ENCODE assay signal across 1 cellular context in the genomic region with DNA sequence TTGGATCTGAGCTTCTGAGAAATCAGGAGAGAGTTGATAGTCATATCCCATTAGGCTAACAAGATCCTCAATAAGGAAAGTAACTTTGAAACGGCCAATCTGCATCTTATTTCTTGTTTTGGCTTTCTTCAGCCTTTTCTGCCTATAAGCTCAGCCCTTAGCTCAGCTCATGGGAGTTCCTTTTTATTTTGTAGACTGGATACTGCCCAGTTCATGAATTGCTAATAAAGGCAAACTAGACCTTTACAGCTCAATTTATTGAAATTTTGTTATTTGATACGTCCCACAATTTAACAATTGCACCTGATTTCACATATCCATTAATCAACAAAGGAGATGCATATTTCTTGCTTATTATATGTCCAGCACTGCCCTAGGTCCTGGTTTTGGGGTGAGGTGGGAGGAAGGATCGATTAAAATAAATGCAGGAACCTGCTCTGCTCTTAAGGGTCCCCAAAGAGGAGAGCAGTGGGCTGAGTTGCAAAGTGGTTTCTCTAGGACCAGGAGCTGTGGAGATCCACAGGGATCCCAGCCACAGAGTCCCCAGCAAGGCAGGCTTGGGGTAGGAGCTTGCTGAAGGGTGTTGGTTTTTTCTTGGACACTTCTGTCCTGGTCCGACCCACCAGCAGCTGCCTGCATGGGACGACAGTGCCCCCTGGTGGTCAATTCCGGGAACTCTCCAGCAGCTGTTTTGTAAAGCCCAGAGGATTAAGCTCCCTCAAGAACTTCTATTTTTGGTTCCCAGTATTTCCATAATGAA.
TF ChIP-seq lines count a peak whose summit lies in the region.

No MANE protein-coding gene starts in this region.

TF ChIP-seq in HepG2, 621 proteins besides CTCF, POLR2A, EP300 and RAD21 (continued from another document and continues in another):
- TF ChIP-seq MIXL1 (CRISPR knock-in tag; IDR thresholded peaks at IDR 0.05) (no peak), BORCS8-MEF2B (CRISPR knock-in tag; IDR thresholded peaks at IDR 0.05) (peak; percentile 29; the same call in 1 of the 2 replicates), ZFY (CRISPR knock-in tag; IDR thresholded peaks at IDR 0.05) (no peak), ZMYM4 (CRISPR knock-in tag; IDR thresholded peaks at IDR 0.05) (no peak), SRF (IDR thresholded peaks at IDR 0.05; ENCODE audit: low read depth, low read length) (no peak), TBX3 (IDR thresholded peaks at IDR 0.05; ENCODE audit: borderline replicate concordance) (no peak), ZNF333 (CRISPR knock-in tag; IDR thresholded peaks at IDR 0.05; ENCODE audit: borderline replicate concordance) (no peak), ZNF263 (CRISPR knock-in tag; IDR thresholded peaks at IDR 0.05) (no peak), ZNF136 (CRISPR knock-in tag; IDR thresholded peaks at IDR 0.05; ENCODE audit: low read depth) (no peak), ZNF788 (CRISPR knock-in tag; IDR thresholded peaks at IDR 0.05; ENCODE audit: borderline replicate concordance) (no peak), ZSCAN30 (CRISPR knock-in tag; IDR thresholded peaks at IDR 0.05) (no peak), CBX5 (CRISPR knock-in tag; IDR thresholded peaks at IDR 0.05; ENCODE audit: borderline replicate concordance) (0 out of 2 replicates have a peak, but pooled peaks have one; percentile 25), TFAP4 (IDR thresholded peaks at IDR 0.05; ENCODE audit: borderline replicate concordance, low read depth) (peak; percentile 75; the same call in 1 of the 2 replicates), WIZ (CRISPR knock-in tag; IDR thresholded peaks at IDR 0.05) (no peak), HOXA5 (CRISPR knock-in tag; IDR thresholded peaks at IDR 0.05) (no peak), NFYC (CRISPR knock-in tag; IDR thresholded peaks at IDR 0.05) (no peak), ZNF776 (CRISPR knock-in tag; IDR thresholded peaks at IDR 0.05) (no peak), ZNF501 (CRISPR knock-in tag; IDR thresholded peaks at IDR 0.05) (peak; percentile 56; the same call in 1 of the 2 replicates), NFIB (CRISPR knock-in tag; IDR thresholded peaks at IDR 0.05; ENCODE audit: borderline replicate concordance) (no peak), ZNF615 (CRISPR knock-in tag; IDR thresholded peaks at IDR 0.05; ENCODE audit: borderline replicate concordance) (no peak), RELA (CRISPR knock-in tag; IDR thresholded peaks at IDR 0.05) (no peak), TARDBP (CRISPR knock-in tag; IDR thresholded peaks at IDR 0.05) (no peak), ZFP36L2 (CRISPR knock-in tag; IDR thresholded peaks at IDR 0.05) (no peak), AKAP8 (CRISPR knock-in tag; IDR thresholded peaks at IDR 0.05) (no peak), NPAS2 (CRISPR knock-in tag; IDR thresholded peaks at IDR 0.05; ENCODE audit: borderline replicate concordance) (no peak), GABPA (IDR thresholded peaks at IDR 0.05; ENCODE audit: low read depth, low read length) (no peak), GABPA (CRISPR knock-in tag; IDR thresholded peaks at IDR 0.05; ENCODE audit: low read depth) (no peak), DRAP1 (CRISPR knock-in tag; IDR thresholded peaks at IDR 0.05) (no peak), ZNF850 (CRISPR knock-in tag; conservative IDR thresholded peaks at IDR 0.05) (no peak), ZNF207 (IDR thresholded peaks at IDR 0.05; ENCODE audit: borderline replicate concordance) (no peak), ZNF564 (CRISPR knock-in tag; IDR thresholded peaks at IDR 0.05) (no peak), ARHGAP35 (CRISPR knock-in tag; IDR thresholded peaks at IDR 0.05; ENCODE audit: borderline replicate concordance) (no peak), ASH2L (IDR thresholded peaks at IDR 0.05; ENCODE audit: insufficient read length, low read depth, low read length) (peak; percentile 30), TGIF2 (CRISPR knock-in tag; IDR thresholded peaks at IDR 0.05) (no peak), KDM5A (IDR thresholded peaks at IDR 0.05; ENCODE audit: borderline replicate concordance, low read length) (no peak)
- TF ChIP-seq, protein P1, sequence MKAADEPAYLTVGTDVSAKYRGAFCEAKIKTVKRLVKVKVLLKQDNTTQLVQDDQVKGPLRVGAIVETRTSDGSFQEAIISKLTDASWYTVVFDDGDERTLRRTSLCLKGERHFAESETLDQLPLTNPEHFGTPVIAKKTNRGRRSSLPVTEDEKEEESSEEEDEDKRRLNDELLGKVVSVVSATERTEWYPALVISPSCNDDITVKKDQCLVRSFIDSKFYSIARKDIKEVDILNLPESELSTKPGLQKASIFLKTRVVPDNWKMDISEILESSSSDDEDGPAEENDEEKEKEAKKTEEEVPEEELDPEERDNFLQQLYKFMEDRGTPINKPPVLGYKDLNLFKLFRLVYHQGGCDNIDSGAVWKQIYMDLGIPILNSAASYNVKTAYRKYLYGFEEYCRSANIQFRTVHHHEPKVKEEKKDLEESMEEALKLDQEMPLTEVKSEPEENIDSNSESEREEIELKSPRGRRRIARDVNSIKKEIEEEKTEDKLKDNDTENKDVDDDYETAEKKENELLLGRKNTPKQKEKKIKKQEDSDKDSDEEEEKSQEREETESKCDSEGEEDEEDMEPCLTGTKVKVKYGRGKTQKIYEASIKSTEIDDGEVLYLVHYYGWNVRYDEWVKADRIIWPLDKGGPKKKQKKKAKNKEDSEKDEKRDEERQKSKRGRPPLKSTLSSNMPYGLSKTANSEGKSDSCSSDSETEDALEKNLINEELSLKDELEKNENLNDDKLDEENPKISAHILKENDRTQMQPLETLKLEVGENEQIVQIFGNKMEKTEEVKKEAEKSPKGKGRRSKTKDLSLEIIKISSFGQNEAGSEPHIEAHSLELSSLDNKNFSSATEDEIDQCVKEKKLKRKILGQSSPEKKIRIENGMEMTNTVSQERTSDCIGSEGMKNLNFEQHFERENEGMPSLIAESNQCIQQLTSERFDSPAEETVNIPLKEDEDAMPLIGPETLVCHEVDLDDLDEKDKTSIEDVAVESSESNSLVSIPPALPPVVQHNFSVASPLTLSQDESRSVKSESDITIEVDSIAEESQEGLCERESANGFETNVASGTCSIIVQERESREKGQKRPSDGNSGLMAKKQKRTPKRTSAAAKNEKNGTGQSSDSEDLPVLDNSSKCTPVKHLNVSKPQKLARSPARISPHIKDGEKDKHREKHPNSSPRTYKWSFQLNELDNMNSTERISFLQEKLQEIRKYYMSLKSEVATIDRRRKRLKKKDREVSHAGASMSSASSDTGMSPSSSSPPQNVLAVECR (CRISPR knock-in tag; IDR thresholded peaks at IDR 0.05; ENCODE audit: borderline replicate concordance) = no peak; the same call in 1 of the 2 replicates
- TF ChIP-seq, protein P2, sequence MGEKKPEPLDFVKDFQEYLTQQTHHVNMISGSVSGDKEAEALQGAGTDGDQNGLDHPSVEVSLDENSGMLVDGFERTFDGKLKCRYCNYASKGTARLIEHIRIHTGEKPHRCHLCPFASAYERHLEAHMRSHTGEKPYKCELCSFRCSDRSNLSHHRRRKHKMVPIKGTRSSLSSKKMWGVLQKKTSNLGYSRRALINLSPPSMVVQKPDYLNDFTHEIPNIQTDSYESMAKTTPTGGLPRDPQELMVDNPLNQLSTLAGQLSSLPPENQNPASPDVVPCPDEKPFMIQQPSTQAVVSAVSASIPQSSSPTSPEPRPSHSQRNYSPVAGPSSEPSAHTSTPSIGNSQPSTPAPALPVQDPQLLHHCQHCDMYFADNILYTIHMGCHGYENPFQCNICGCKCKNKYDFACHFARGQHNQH (CRISPR knock-in tag; IDR thresholded peaks at IDR 0.05) = no peak
- TF ChIP-seq, protein P3, sequence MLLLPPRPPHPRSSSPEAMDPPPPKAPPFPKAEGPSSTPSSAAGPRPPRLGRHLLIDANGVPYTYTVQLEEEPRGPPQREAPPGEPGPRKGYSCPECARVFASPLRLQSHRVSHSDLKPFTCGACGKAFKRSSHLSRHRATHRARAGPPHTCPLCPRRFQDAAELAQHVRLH (CRISPR knock-in tag; IDR thresholded peaks at IDR 0.05; ENCODE audit: borderline replicate concordance, low read depth) = 0 out of 2 replicates have a peak, but pooled peaks have one; percentile 23
- TF ChIP-seq, protein P4, sequence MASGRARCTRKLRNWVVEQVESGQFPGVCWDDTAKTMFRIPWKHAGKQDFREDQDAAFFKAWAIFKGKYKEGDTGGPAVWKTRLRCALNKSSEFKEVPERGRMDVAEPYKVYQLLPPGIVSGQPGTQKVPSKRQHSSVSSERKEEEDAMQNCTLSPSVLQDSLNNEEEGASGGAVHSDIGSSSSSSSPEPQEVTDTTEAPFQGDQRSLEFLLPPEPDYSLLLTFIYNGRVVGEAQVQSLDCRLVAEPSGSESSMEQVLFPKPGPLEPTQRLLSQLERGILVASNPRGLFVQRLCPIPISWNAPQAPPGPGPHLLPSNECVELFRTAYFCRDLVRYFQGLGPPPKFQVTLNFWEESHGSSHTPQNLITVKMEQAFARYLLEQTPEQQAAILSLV (CRISPR knock-in tag; IDR thresholded peaks at IDR 0.05; ENCODE audit: borderline replicate concordance) = 0 out of 2 replicates have a peak, but pooled peaks have one; percentile 52
- TF ChIP-seq, protein P5, sequence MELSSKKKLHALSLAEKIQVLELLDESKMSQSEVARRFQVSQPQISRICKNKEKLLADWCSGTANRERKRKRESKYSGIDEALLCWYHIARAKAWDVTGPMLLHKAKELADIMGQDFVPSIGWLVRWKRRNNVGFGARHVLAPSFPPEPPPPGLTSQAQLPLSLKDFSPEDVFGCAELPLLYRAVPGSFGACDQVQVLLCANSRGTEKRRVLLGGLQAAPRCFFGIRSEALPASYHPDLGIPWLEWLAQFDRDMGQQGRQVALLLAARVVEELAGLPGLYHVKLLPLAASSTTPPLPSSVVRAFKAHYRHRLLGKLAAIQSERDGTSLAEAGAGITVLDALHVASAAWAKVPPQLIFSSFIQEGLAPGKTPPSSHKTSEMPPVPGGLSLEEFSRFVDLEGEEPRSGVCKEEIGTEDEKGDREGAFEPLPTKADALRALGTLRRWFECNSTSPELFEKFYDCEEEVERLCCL (CRISPR knock-in tag; IDR thresholded peaks at IDR 0.05; ENCODE audit: borderline replicate concordance) = no peak
- TF ChIP-seq, protein P6, sequence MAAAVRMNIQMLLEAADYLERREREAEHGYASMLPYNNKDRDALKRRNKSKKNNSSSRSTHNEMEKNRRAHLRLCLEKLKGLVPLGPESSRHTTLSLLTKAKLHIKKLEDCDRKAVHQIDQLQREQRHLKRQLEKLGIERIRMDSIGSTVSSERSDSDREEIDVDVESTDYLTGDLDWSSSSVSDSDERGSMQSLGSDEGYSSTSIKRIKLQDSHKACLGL (CRISPR knock-in tag; IDR thresholded peaks at IDR 0.05) = no peak
- TF ChIP-seq, protein P7, sequence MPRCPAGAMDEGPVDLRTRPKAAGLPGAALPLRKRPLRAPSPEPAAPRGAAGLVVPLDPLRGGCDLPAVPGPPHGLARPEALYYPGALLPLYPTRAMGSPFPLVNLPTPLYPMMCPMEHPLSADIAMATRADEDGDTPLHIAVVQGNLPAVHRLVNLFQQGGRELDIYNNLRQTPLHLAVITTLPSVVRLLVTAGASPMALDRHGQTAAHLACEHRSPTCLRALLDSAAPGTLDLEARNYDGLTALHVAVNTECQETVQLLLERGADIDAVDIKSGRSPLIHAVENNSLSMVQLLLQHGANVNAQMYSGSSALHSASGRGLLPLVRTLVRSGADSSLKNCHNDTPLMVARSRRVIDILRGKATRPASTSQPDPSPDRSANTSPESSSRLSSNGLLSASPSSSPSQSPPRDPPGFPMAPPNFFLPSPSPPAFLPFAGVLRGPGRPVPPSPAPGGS (CRISPR knock-in tag; IDR thresholded peaks at IDR 0.05) = no peak
- TF ChIP-seq, protein P8, sequence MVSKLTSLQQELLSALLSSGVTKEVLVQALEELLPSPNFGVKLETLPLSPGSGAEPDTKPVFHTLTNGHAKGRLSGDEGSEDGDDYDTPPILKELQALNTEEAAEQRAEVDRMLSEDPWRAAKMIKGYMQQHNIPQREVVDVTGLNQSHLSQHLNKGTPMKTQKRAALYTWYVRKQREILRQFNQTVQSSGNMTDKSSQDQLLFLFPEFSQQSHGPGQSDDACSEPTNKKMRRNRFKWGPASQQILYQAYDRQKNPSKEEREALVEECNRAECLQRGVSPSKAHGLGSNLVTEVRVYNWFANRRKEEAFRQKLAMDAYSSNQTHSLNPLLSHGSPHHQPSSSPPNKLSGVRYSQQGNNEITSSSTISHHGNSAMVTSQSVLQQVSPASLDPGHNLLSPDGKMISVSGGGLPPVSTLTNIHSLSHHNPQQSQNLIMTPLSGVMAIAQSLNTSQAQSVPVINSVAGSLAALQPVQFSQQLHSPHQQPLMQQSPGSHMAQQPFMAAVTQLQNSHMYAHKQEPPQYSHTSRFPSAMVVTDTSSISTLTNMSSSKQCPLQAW (CRISPR knock-in tag; IDR thresholded peaks at IDR 0.05) = 0 out of 2 replicates have a peak, but pooled peaks have one; percentile 16
- TF ChIP-seq, protein P9, sequence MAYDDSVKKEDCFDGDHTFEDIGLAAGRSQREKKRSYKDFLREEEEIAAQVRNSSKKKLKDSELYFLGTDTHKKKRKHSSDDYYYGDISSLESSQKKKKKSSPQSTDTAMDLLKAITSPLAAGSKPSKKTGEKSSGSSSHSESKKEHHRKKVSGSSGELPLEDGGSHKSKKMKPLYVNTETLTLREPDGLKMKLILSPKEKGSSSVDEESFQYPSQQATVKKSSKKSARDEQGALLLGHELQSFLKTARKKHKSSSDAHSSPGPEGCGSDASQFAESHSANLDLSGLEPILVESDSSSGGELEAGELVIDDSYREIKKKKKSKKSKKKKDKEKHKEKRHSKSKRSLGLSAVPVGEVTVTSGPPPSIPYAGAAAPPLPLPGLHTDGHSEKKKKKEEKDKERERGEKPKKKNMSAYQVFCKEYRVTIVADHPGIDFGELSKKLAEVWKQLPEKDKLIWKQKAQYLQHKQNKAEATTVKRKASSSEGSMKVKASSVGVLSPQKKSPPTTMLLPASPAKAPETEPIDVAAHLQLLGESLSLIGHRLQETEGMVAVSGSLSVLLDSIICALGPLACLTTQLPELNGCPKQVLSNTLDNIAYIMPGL (CRISPR knock-in tag; IDR thresholded peaks at IDR 0.05; ENCODE audit: borderline replicate concordance in 1 of 2, low read depth in 1 of 2) = peak in 1 of 2 experiments; percentile 54; a peak in 1 of 4 replicates
